1 cellular context compared by ENCODE assay signal in the genomic region with DNA sequence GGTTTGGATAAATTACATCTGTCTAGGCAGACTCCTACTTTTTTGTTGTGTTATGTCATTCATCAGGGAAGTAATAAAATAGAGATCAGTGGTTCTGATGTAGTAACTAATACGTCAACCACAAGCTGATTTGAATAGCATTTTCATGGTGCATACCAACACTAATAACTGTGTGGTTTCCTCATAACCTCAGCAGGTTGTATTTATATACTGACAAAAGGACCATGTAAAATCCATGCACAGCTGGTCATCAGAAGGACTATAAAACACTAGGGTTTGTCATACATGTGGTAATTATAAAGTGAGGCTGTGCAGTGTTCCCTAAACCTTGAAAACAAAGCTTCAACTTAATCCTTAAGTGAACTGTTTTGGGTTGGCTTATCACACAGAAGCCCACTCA.
TF ChIP-seq lines count a peak whose summit lies in the region.

No MANE protein-coding gene starts in this region.

TF ChIP-seq in GM12878, 131 proteins besides CTCF, POLR2A, EP300 and RAD21 (continued from another document):
- TF ChIP-seq, protein P1, sequence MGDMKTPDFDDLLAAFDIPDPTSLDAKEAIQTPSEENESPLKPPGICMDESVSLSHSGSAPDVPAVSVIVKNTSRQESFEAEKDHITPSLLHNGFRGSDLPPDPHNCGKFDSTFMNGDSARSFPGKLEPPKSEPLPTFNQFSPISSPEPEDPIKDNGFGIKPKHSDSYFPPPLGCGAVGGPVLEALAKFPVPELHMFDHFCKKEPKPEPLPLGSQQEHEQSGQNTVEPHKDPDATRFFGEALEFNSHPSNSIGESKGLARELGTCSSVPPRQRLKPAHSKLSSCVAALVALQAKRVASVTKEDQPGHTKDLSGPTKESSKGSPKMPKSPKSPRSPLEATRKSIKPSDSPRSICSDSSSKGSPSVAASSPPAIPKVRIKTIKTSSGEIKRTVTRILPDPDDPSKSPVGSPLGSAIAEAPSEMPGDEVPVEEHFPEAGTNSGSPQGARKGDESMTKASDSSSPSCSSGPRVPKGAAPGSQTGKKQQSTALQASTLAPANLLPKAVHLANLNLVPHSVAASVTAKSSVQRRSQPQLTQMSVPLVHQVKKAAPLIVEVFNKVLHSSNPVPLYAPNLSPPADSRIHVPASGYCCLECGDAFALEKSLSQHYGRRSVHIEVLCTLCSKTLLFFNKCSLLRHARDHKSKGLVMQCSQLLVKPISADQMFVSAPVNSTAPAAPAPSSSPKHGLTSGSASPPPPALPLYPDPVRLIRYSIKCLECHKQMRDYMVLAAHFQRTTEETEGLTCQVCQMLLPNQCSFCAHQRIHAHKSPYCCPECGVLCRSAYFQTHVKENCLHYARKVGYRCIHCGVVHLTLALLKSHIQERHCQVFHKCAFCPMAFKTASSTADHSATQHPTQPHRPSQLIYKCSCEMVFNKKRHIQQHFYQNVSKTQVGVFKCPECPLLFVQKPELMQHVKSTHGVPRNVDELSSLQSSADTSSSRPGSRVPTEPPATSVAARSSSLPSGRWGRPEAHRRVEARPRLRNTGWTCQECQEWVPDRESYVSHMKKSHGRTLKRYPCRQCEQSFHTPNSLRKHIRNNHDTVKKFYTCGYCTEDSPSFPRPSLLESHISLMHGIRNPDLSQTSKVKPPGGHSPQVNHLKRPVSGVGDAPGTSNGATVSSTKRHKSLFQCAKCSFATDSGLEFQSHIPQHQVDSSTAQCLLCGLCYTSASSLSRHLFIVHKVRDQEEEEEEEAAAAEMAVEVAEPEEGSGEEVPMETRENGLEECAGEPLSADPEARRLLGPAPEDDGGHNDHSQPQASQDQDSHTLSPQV (IDR thresholded peaks at IDR 0.05) = no peak
- TF ChIP-seq, protein P2, sequence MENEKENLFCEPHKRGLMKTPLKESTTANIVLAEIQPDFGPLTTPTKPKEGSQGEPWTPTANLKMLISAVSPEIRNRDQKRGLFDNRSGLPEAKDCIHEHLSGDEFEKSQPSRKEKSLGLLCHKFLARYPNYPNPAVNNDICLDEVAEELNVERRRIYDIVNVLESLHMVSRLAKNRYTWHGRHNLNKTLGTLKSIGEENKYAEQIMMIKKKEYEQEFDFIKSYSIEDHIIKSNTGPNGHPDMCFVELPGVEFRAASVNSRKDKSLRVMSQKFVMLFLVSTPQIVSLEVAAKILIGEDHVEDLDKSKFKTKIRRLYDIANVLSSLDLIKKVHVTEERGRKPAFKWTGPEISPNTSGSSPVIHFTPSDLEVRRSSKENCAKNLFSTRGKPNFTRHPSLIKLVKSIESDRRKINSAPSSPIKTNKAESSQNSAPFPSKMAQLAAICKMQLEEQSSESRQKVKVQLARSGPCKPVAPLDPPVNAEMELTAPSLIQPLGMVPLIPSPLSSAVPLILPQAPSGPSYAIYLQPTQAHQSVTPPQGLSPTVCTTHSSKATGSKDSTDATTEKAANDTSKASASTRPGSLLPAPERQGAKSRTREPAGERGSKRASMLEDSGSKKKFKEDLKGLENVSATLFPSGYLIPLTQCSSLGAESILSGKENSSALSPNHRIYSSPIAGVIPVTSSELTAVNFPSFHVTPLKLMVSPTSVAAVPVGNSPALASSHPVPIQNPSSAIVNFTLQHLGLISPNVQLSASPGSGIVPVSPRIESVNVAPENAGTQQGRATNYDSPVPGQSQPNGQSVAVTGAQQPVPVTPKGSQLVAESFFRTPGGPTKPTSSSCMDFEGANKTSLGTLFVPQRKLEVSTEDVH (IDR thresholded peaks at IDR 0.05; ENCODE audit: low read depth, partially characterized antibody) = no peak
